In the genomic region with DNA sequence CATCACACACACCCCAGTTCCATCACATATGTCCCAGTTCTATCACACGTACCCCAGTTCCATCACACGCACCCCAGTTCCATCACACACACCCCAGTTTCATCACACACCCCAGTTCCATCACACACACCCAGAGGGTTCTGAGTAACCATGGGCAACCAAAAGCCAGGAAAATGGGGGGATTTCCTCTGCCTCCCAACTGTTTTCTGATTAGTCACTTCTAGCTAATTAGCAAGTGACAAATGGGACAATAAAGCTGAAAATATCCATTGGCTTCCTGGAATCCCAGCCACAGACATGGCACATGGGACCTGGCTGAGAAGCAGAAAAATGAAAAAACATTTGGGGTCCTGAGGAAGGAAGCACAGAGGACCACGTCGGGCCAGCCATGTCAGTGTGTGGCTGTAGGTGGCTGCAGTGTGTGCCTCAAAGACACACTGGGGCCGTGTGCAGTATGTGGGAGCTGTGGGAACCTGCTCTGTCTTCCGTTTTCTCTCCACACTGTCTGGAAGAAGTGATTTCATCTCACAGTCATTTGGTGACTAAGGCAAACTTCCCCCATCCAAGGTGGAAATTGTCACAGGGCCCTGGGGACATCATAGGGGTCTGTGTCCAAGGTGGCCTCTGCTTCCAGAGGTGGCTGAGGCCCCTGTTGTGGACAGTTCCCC, we compare ENCODE assay signal across 8 cellular contexts.
A peak's percentile ranks its signal among the peaks of the same experiment; 100 is the strongest.
DNase-seq lines count a peak whose midpoint lies in the region; ATAC-seq and TF ChIP-seq lines count a peak whose summit lies in the region.

No MANE protein-coding gene starts in this region.

- TF ChIP-seq CTCF in HL-60 (IDR thresholded peaks at IDR 0.05; ENCODE audit: insufficient read depth, low read length): no peak

- H4K5ac ChIP-seq in mesendoderm (ENCODE audit: low read length): no peak overlapping the region

- H4K8ac ChIP-seq in mesendoderm (ENCODE audit: low read depth, low read length): no peak overlapping the region

- peaks cover 5% of the 10 kb centered on the region for H3K36me3 ChIP-seq in CD4-positive, alpha-beta memory T cell (ENCODE audit: insufficient read depth, low read length)
- no peaks in the 10 kb centered on the region for H3K36me3 ChIP-seq in adipocyte (ENCODE audit: control insufficient read depth, insufficient read depth, low read length, severe bottlenecking)
- no peaks in the 10 kb centered on the region for H3K36me3 ChIP-seq in mesendoderm (ENCODE audit: control insufficient read depth, insufficient read depth, low read length)

- H3K27me3 ChIP-seq in CD4-positive, alpha-beta memory T cell (ENCODE audit: insufficient read depth, low read length): no peaks in the 10 kb centered on the region
- no peaks in the 10 kb centered on the region for H3K27me3 ChIP-seq in HL-60 (ENCODE audit: insufficient read depth, poor library complexity, severe bottlenecking)
- H3K27me3 ChIP-seq in adipocyte (replicated peaks; ENCODE audit: control insufficient read depth, insufficient read depth, low read length): no peaks in the 10 kb centered on the region
- H3K27me3 ChIP-seq in mesendoderm (ENCODE audit: insufficient read depth, low read length, poor library complexity): no peaks in the 10 kb centered on the region

- peaks cover 33% of the 10 kb centered on the region for H3K79me2 ChIP-seq in mesendoderm (ENCODE audit: control insufficient read depth, insufficient read depth, low read length)

- no peak overlapping the region for H3K27ac ChIP-seq in CD4-positive, alpha-beta memory T cell (ENCODE audit: low read depth, low read length)
- H3K27ac ChIP-seq in HL-60 (replicated peaks) (no peak overlapping the region), mesendoderm (ENCODE audit: low read depth, low read length) (no peak overlapping the region)

- H3K23ac ChIP-seq in mesendoderm (ENCODE audit: low read length): no peak overlapping the region

- no peak overlapping the region for H3K9ac ChIP-seq in adipocyte (ENCODE audit: low read length)
- no peak overlapping the region for H3K9ac ChIP-seq in mesendoderm (ENCODE audit: low read length)

- H3K27ac Mint-ChIP-seq in CD4-positive, alpha-beta memory T cell: peak overlapping the region in 5 of 7 donors; percentile 3 to 88 (median 49)

- no peak overlapping the region for H3K4ac ChIP-seq in mesendoderm (ENCODE audit: low read depth, low read length)

- H2AK5ac ChIP-seq in mesendoderm (ENCODE audit: low read length): no peak overlapping the region

- DNase-seq in CD4-positive, alpha-beta memory T cell: no peak
- DNase-seq in HL-60 (ENCODE audit: low read depth in 1 of 2, low spot score in 1 of 2) (peak; percentile 15 to 61), adipocyte (ENCODE audit: low read depth) (peak; percentile 16), mesendoderm (peak; percentile 67), NCI-H2029 treated with DMSO at 0.1 percent for 48 hours (lab: John Stamatoyannopoulos, UW) (no peak), middle frontal gyrus (ENCODE audit: extremely low spot score, low spot score) (no peak)

- peaks cover 44% of the 10 kb centered on the region for H3K79me1 ChIP-seq in mesendoderm (ENCODE audit: low read length)

- peaks cover 22 to 62% (median 43%) of the 10 kb centered on the region in 4 donors for H3K4me1 Mint-ChIP-seq in CD4-positive, alpha-beta memory T cell

- intact Hi-C loops in CD4-positive, alpha-beta memory T cell (cut with micrococcal nuclease): no loop called here

- H3K18ac ChIP-seq in mesendoderm (ENCODE audit: low read length): no peak overlapping the region

- H2BK120ac ChIP-seq in mesendoderm (ENCODE audit: low read depth, low read length): no peak overlapping the region

- H3K4me1 ChIP-seq in CD4-positive, alpha-beta memory T cell (ENCODE audit: insufficient read depth, low read length): peaks cover 27% of the 10 kb centered on the region
- H3K4me1 ChIP-seq in adipocyte (ENCODE audit: control insufficient read depth, insufficient read depth, low read length) (peaks cover 20% of the 10 kb centered on the region), mesendoderm (ENCODE audit: control insufficient read depth, low read depth, low read length) (peaks cover 2% of the 10 kb centered on the region)

- H2BK15ac ChIP-seq in mesendoderm (replicated peaks; ENCODE audit: low read depth): no peak overlapping the region

- no peak overlapping the region for H3K4me3 ChIP-seq in CD4-positive, alpha-beta memory T cell (ENCODE audit: low read length in 2 of 2)
- no peak overlapping the region for H3K4me3 ChIP-seq in HL-60 (replicated peaks; ENCODE audit: insufficient read depth, low read length)
- H3K4me3 ChIP-seq in adipocyte (ENCODE audit: low read length): no peak overlapping the region
- H3K4me3 ChIP-seq in mesendoderm (ENCODE audit: low read length): no peak overlapping the region

- no peak overlapping the region for H3K4me2 ChIP-seq in mesendoderm (ENCODE audit: low read length)

- no peak overlapping the region for H3K56ac ChIP-seq in mesendoderm (ENCODE audit: low read length)

- no CpG with 5 or more reads among the region's 6 CpGs for WGBS in mesendoderm (ENCODE audit: extremely low coverage, insufficient coverage, low lambda C conversion rate)

- H3K36me3 Mint-ChIP-seq in CD4-positive, alpha-beta memory T cell: peaks cover 6 to 10% of the 10 kb centered on the region in 2 donors

- H3K9me3 Mint-ChIP-seq in CD4-positive, alpha-beta memory T cell: no peaks in the 10 kb centered on the region

- H3K9me3 ChIP-seq in CD4-positive, alpha-beta memory T cell (ENCODE audit: control insufficient read depth in 1 of 2, low read length in 2 of 2): no peaks in the 10 kb centered on the region
- H3K9me3 ChIP-seq in adipocyte (ENCODE audit: control insufficient read depth, low read length): no peaks in the 10 kb centered on the region

- no peaks in the 10 kb centered on the region for H3K27me3 Mint-ChIP-seq in CD4-positive, alpha-beta memory T cell

- peak overlapping the region in 1 of 8 donors; percentile 36 for H3K4me3 Mint-ChIP-seq in CD4-positive, alpha-beta memory T cell

- CTCF ChIA-PET in CD4-positive, alpha-beta memory T cell (lab: Charles Lee; ENCODE audit: partially characterized antibody): no interaction called here

- ATAC-seq in HG02678 (IDR thresholded peaks at IDR 0.05; ENCODE audit: unreplicated experiment): no peak
- ATAC-seq in GM21526 (IDR thresholded peaks at IDR 0.05; ENCODE audit: low FRiP score, unreplicated experiment): no peak

- POLR2A ChIA-PET in CD4-positive, alpha-beta memory T cell (lab: Charles Lee; ENCODE audit: partially characterized antibody): no interaction called here

- H2BK5ac ChIP-seq in mesendoderm (ENCODE audit: low read length): no peak overlapping the region

Comparison
In these comparisons a context has a peak if more than half of its experiments do, and no peak if none do; other contexts are left out.
1. DNase-seq: peak in HL-60 (2 of 2), adipocyte (single experiment) and mesendoderm (single experiment); none in CD4-positive, alpha-beta memory T cell (0 of 5), NCI-H2029 treated with DMSO at 0.1 percent for 48 hours (single experiment) and middle frontal gyrus (single experiment).